Comparison of ENCODE assay signal across 24 cellular contexts in genomic region chr13:85076343-85076742, GRCh38.
"Had no signal": no experiment of that assay in that cellular context is flagged by ENCODE, and none has a peak within 500 bp of the region (broad histone marks: within the 10 kb centered on the region; RNA-seq: fewer than 3 reads in every experiment).

No MANE protein-coding gene starts in this region.

- H3K4me1 ChIP-seq: parathyroid adenoma, psoas muscle, right lobe of liver, sigmoid colon, stomach, thyroid gland, tibial nerve, upper lobe of left lung, vagina had no signal

- ATAC-seq: psoas muscle; right cardiac atrium; right lobe of liver; stimulated activated effector memory CD8-positive, alpha-beta T cell treated with anti-CD3 and anti-CD28 coated beads, Interleukin-12 subunit alpha, Interleukin-12 subunit beta, amount 100 ng/mL, for 72 hours; stimulated activated naive B cell treated with anti-CD40 and anti-IgM and Interleukin-4, amounts not matched to agents 10 μg/mL and 1 μg/mL and 100 μg/mL, for 72 hours had no signal

- DNase-seq: occipital lobe; ovary; posterior cingulate gyrus; psoas muscle; right cardiac atrium; right lobe of liver; sigmoid colon; small intestine; stimulated activated CD4-positive, alpha-beta T cell treated with anti-CD3 and anti-CD28 coated beads, Interleukin-15, amount 100 ng/mL, for 24 hours; stimulated activated CD4-positive, alpha-beta T cell treated with anti-CD3 and anti-CD28 coated beads, Interleukin-2, amount 100 ng/mL, for 24 hours; stimulated activated CD4-positive, alpha-beta T cell treated with anti-CD3 and anti-CD28 coated beads, Interleukin-2, amount 100 ng/mL, for 48 hours; stimulated activated CD4-positive, alpha-beta T cell treated with anti-CD3 and anti-CD28 coated beads, Interleukin-4, amount 100 ng/mL, for 24 hours; stimulated activated naive B cell treated with anti-CD40 and anti-IgM and Interleukin-4, amounts not matched to agents 10 μg/mL and 1 μg/mL and 100 μg/mL, for 72 hours; stimulated activated naive CD4-positive, alpha-beta T cell treated with Interleukin-2 at 50 U/mL for 16 hours; stomach; thyroid gland; trophoblast cell; upper lobe of left lung had no signal

- H3K9me3 ChIP-seq: ovary, psoas muscle, right lobe of liver, sigmoid colon, stomach, thoracic aorta, thyroid gland, tibial nerve, upper lobe of left lung, vagina had no signal

- H3K27me3 ChIP-seq: neural progenitor cell, ovary, right lobe of liver, sigmoid colon, stomach, thyroid gland, tibial nerve, upper lobe of left lung, vagina had no signal

- H3K4me2 ChIP-seq: neural progenitor cell had no signal

- H3K36me3 ChIP-seq: neural progenitor cell, ovary, right lobe of liver, sigmoid colon, stomach, thoracic aorta, thyroid gland, tibial nerve, upper lobe of left lung, vagina had no signal

- H3K27ac ChIP-seq: neural progenitor cell, ovary, parathyroid adenoma, psoas muscle, right lobe of liver, sigmoid colon, stomach, thoracic aorta, thyroid gland, tibial nerve, upper lobe of left lung, vagina had no signal

- H3K4me3 ChIP-seq: neural progenitor cell, ovary, psoas muscle, right lobe of liver, sigmoid colon, stomach, thoracic aorta, thyroid gland, tibial nerve, upper lobe of left lung, vagina had no signal

- H3K9ac ChIP-seq: neural progenitor cell, parathyroid adenoma had no signal

- H3K79me2 ChIP-seq: parathyroid adenoma had no signal

- H2AFZ ChIP-seq: neural progenitor cell, parathyroid adenoma had no signal
